ENCODE assay signal across 11 cellular contexts in the genomic region with DNA sequence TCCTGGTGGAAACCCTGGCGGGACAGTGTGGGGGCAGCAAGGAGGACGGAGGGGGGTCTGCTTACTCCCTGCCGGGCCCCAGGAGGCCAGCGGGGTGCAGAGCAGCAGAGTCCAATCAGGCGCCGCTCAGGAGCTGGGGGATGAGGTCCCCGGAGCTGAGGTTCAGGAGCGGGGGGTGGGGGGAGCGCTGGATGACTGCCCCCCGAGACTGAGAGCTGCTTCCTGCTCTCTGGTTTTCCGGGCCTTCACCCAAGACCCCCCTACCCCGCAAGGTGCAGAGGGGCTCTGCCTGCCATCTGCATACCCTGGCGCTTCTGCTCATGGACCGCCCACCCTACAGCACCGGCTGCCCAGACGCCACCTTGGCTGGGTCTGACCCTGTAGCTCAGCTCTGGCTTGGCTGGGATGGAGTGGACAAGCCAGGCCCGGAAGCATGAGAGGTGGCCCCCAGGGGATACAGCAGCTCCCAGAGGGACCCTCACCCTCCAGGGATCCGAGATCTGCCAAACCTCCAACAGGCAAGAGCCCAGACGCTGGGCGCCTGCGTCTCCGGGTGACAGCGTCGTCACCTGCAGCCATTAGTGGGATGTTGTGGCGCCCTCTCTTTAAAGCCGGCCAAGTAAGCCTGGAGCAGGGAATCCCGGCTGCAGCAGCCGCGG. TPM values are rescaled to one million over a fixed set of nuclear protein-coding genes. Genes with fewer than 3 reads are reported as not detected.
A peak's percentile ranks its signal among the peaks of the same experiment; 100 is the strongest.
DNase-seq lines count a peak whose midpoint lies in the region; ATAC-seq, FAIRE-seq and TF ChIP-seq lines count a peak whose summit lies in the region.
"Had no signal": no experiment of that assay in that cellular context is flagged by ENCODE, and none has a peak within 500 bp of the region (broad histone marks: within the 10 kb centered on the region; RNA-seq: fewer than 3 reads in every experiment).

No MANE protein-coding gene starts in this region.

- no TSS peak for BruUV-seq in IMR-90 (replicated peaks; lab: Mats Ljungman, UMichigan)

- no peak overlapping the region for H2BK15ac ChIP-seq in IMR-90 (ENCODE audit: low read depth, low read length)

- 75% methylated on average over 18 of the region's 29 CpGs for WGBS in A549 (ENCODE audit: missing lambda C conversion rate)
- WGBS in IMR-90 (ENCODE audit: extremely low coverage in 2 of 2, insufficient read length in 1 of 2), 2 experiments: 0% methylated on average over 1 of the region's 29 CpGs; no CpG with 5 or more reads in 1 of the 2 experiments

- CTCF ChIA-PET in A549 (lab: Yijun Ruan, JAX): interaction anchor here (0.6 to 2.0 kb wide), 5 partner anchors 10 to 147 kb away, joined by 3 to 8 read pairs (median 3); no protein-coding TSS in a partner anchor
- CTCF ChIA-PET in IMR-90 (lab: Yijun Ruan, JAX): interaction anchor here (0.6 kb wide), 1 partner anchor 8 kb away, joined by 4 read pairs; no protein-coding TSS in a partner anchor

- H3K9me2 ChIP-seq in neural cell (ENCODE audit: insufficient read depth, low read length): no peaks in the 10 kb centered on the region

- H2BK5ac ChIP-seq in IMR-90 (ENCODE audit: low read depth, low read length, poor library complexity, severe bottlenecking): no peak overlapping the region

- no peak overlapping the region for H3K14ac ChIP-seq in IMR-90 (replicated peaks; ENCODE audit: low read depth, low read length)

- no peak overlapping the region for H4K5ac ChIP-seq in IMR-90 (ENCODE audit: low read depth, low read length)

- H2BK20ac ChIP-seq in IMR-90 (ENCODE audit: low read depth, low read length): no peak overlapping the region

- H3K9ac ChIP-seq in IMR-90 (ENCODE audit: low read depth, low read length) (peak overlapping the region; percentile 73), neural cell (ENCODE audit: low read length) (peak overlapping the region; percentile 73)

- H3K36me3 ChIP-seq in IMR-90 (ENCODE audit: control insufficient read depth, insufficient read depth, low read length) (peaks cover 3% of the 10 kb centered on the region; the same call in 1 of the 2 replicates), neural cell (ENCODE audit: insufficient read depth, low read length) (no peaks in the 10 kb centered on the region)

- no peak overlapping the region for H4K8ac ChIP-seq in IMR-90 (ENCODE audit: low read depth in 2 of 2, low read length in 2 of 2)

- ATAC-seq in A549 (no peak), IMR-90 (ENCODE audit: low read depth) (peak; percentile 2), GM21367 (IDR thresholded peaks at IDR 0.05; ENCODE audit: unreplicated experiment) (no peak), GM18858 (IDR thresholded peaks at IDR 0.05; ENCODE audit: unreplicated experiment) (no peak)

- H2AK5ac ChIP-seq in IMR-90 (ENCODE audit: low read depth, low read length): no peak overlapping the region

- DNase-seq in A549 (ENCODE audit: low read depth in 1 of 2, low spot score in 1 of 2) (no peak), IMR-90 (no peak), epithelial cell of proximal tubule (ENCODE audit: low read depth) (no peak), foreskin melanocyte (no peak)
- DNase-seq in activated CD4-positive, CD25-positive, alpha-beta regulatory T cell (lab: John Stamatoyannopoulos, UW): no peak
- DNase-seq: activated CD4-positive, alpha-beta T cell treated with anti-CD3 and anti-CD28 coated beads for 36 hours; GOT3; NCI-H146 had no signal

- POLR2A ChIA-PET in A549 (lab: Yijun Ruan, JAX): no interaction called here
- POLR2A ChIA-PET in IMR-90 (lab: Charles Lee; ENCODE audit: unreplicated experiment): no interaction called here

- no peak overlapping the region for H3K4ac ChIP-seq in IMR-90 (ENCODE audit: low read depth, low read length)

- H3F3A ChIP-seq in neural cell (ENCODE audit: insufficient read depth, low read length, poor library complexity, severe bottlenecking): no peaks in the 10 kb centered on the region

- H3K79me2 ChIP-seq in neural cell (replicated peaks; ENCODE audit: insufficient read depth, low read length): no peaks in the 10 kb centered on the region

- H3K79me1 ChIP-seq in IMR-90 (ENCODE audit: low read depth in 1 of 2, low read length in 2 of 2): no peaks in the 10 kb centered on the region

- peak overlapping the region; percentile 79 to 90; a peak in 5 of 6 replicates for H3K27ac ChIP-seq in A549
- no peak overlapping the region; the same call in 1 of the 2 replicates for H3K27ac ChIP-seq in IMR-90 (ENCODE audit: insufficient read depth, low read length)
- no peak overlapping the region for H3K27ac ChIP-seq in neural cell (ENCODE audit: low read length)

- TF ChIP-seq RAD21 in A549 (conservative IDR thresholded peaks at IDR 0.05 in 1 of 2, IDR thresholded peaks at IDR 0.05 in 1 of 2) (no peak), IMR-90 (IDR thresholded peaks at IDR 0.05; ENCODE audit: low read length) (no peak), neural cell (conservative IDR thresholded peaks at IDR 0.05) (no peak)

- in situ Hi-C loops in IMR-90 (cut with MboI; ENCODE audit: low sequenced_read_pairs): no loop called here

- H3K18ac ChIP-seq in IMR-90 (ENCODE audit: low read depth, low read length): no peak overlapping the region; the same call in 1 of the 2 replicates

- H3K4me2 ChIP-seq in A549 (peak overlapping the region; percentile 100), IMR-90 (ENCODE audit: low read depth, low read length) (peak overlapping the region; percentile 81), neural cell (ENCODE audit: low read length) (peak overlapping the region; percentile 73)

- H3K9me1 ChIP-seq in IMR-90 (ENCODE audit: insufficient read depth, low read length): no peaks in the 10 kb centered on the region

- no peak overlapping the region for H3K23ac ChIP-seq in IMR-90 (ENCODE audit: low read depth, low read length)

- TF ChIP-seq CTCF in A549 (IDR thresholded peaks at IDR 0.05) (no peak), IMR-90 (conservative IDR thresholded peaks at IDR 0.05; ENCODE audit: low read depth, low read length) (no peak), epithelial cell of proximal tubule (conservative IDR thresholded peaks at IDR 0.05; ENCODE audit: low read depth, low read length) (no peak), neural cell (IDR thresholded peaks at IDR 0.05; ENCODE audit: poor library complexity, severe bottlenecking) (no peak)

- H3K9me3 ChIP-seq in A549: no peaks in the 10 kb centered on the region
- H3K9me3 ChIP-seq in IMR-90 (ENCODE audit: control insufficient read depth, insufficient read depth, low read length): no peaks in the 10 kb centered on the region
- no peaks in the 10 kb centered on the region for H3K9me3 ChIP-seq in neural cell (ENCODE audit: low read length)

- intact Hi-C loops in IMR-90 (cut with micrococcal nuclease): loop anchor here (2.0 kb wide), 1 partner anchor 148 kb away; a partner anchor contains a TSS

- dilution Hi-C loops in IMR-90 (cut with HindIII; ENCODE audit: low sequenced_read_pairs, unreplicated experiment): no loop called here

- TF ChIP-seq POLR2A in A549 (IDR thresholded peaks at IDR 0.05; ENCODE audit: low read length) (no peak), IMR-90 (IDR thresholded peaks at IDR 0.05; ENCODE audit: low read depth, low read length) (no peak)

- H2AFZ ChIP-seq in IMR-90 (replicated peaks; ENCODE audit: low read length, poor library complexity) (peak overlapping the region; percentile 87), neural cell (ENCODE audit: low read depth, low read length) (peak overlapping the region; percentile 56)

- H4K91ac ChIP-seq in IMR-90 (ENCODE audit: insufficient read depth, low read depth, low read length): no peak overlapping the region

- peak overlapping the region; percentile 37 for H2AK9ac ChIP-seq in IMR-90 (replicated peaks; ENCODE audit: low read depth, low read length, poor library complexity)

- H3K4me1 ChIP-seq in A549: peaks cover 15% of the 10 kb centered on the region
- peaks cover 15% of the 10 kb centered on the region; the same call in 1 of the 2 replicates for H3K4me1 ChIP-seq in IMR-90 (ENCODE audit: control insufficient read depth, insufficient read depth, low read length)

- no peak overlapping the region for H2BK120ac ChIP-seq in IMR-90 (ENCODE audit: low read depth, low read length)

- H3K4me3 ChIP-seq in A549: peak overlapping the region; percentile 88
- H3K4me3 ChIP-seq in IMR-90 (ENCODE audit: insufficient read depth, low read depth, low read length): peak overlapping the region; percentile 76
- peak overlapping the region; percentile 48 for H3K4me3 ChIP-seq in epithelial cell of proximal tubule (ENCODE audit: low read depth, low read length)
- H3K4me3 ChIP-seq in neural cell (ENCODE audit: low read length): peak overlapping the region; percentile 91

- H3K27me3 ChIP-seq in IMR-90 (ENCODE audit: control insufficient read depth, insufficient read depth, low read length) (no peaks in the 10 kb centered on the region), neural cell (ENCODE audit: insufficient read depth, low read depth, low read length) (no peaks in the 10 kb centered on the region)

- no peak for FAIRE-seq in A549 (lab: Jason Lieb, UNC)

- H4K20me1 ChIP-seq in IMR-90 (ENCODE audit: insufficient read depth, low read length) (no peaks in the 10 kb centered on the region), neural cell (ENCODE audit: insufficient read depth) (no peaks in the 10 kb centered on the region)

- H3K56ac ChIP-seq in IMR-90 (ENCODE audit: extremely low read depth, insufficient read depth, low read length): no peak overlapping the region; the same call in 1 of the 2 replicates

- TF ChIP-seq EP300 in A549 (IDR thresholded peaks at IDR 0.05) (no peak), neural cell (conservative IDR thresholded peaks at IDR 0.05; ENCODE audit: poor library complexity, severe bottlenecking) (no peak)

TF ChIP-seq in A549, 52 proteins besides CTCF, POLR2A, EP300 and RAD21 (continues in another document):
- TF ChIP-seq TP53 (CRISPR knock-in tag; IDR thresholded peaks at IDR 0.05) (no peak), CEBPB (IDR thresholded peaks at IDR 0.05) (no peak)

TF ChIP-seq in IMR-90, 13 proteins besides CTCF, POLR2A, EP300 and RAD21 (continues in another document):
- TF ChIP-seq RCOR1 (IDR thresholded peaks at IDR 0.05; ENCODE audit: insufficient replicate concordance, low read length): no peak
- TF ChIP-seq MAFK (IDR thresholded peaks at IDR 0.05; ENCODE audit: low read depth, low read length): no peak

TF ChIP-seq in neural cell, 6 proteins besides CTCF, POLR2A, EP300 and RAD21 (continues in another document):
- TF ChIP-seq EZH2 (IDR thresholded peaks at IDR 0.05; ENCODE audit: borderline replicate concordance, insufficient read depth, low read length, poor library complexity, severe bottlenecking): no peak

RNA-seq across cellular contexts. Expression of a gene that starts 0.9 kb away (rescaled TPM):
- polyA plus RNA-seq in A549 (2011; rRNA removed) (0.63 and 0.65 TPM in 2 replicates), A549 (2017; fragmentation: RNase III; extraction: RNeasy Plus Mini Kit Qiagen cat#74134 plus additional on column Dnase treatment) (0.49 to 0.73 TPM (median 0.56 TPM) in 3 replicates), IMR-90 (2012; rRNA removed) (1.1 TPM in 2 replicates), neural cell (4.3 and 11.8 TPM in 2 replicates)
- 0.70 and 2.1 TPM in 2 replicates for polyA plus RNA-seq in A549 (2012; cell fraction: cytosol; rRNA removed)
- polyA plus RNA-seq in A549 (2012; cell fraction: nucleus; rRNA removed): 1.1 and 2.7 TPM in 2 replicates
- 0.33 and 0.78 TPM in 2 replicates for polyA minus RNA-seq in A549 (2011; rRNA and poly(A)+ RNA removed)
- total RNA-seq in IMR-90 (2012; rRNA removed) (0.18 and 0.56 TPM in 2 replicates), epithelial cell of proximal tubule (0.06 and 0.65 TPM in 2 replicates)
- 0.48 and 1.4 TPM in 2 replicates for polyA plus RNA-seq in IMR-90 (2012; cell fraction: cytosol; rRNA removed)
- polyA plus RNA-seq in IMR-90 (2012; cell fraction: nucleus; rRNA removed; ENCODE audit: low replicate concordance): 1.9 and 4.0 TPM in 2 replicates
- polyA minus RNA-seq in neural cell: 9.0 and 11.7 TPM in 2 replicates
- total RNA-seq: activated CD4-positive, alpha-beta T cell treated with anti-CD3 and anti-CD28 coated beads for 36 hours had no signal

Comparison
In these comparisons a context has a peak if more than half of its experiments do, and no peak if none do; other contexts are left out.
1. H3K27ac ChIP-seq: peak in A549 (2 of 2); none in IMR-90 (single experiment) and neural cell (single experiment).
2. Peak in every context shown above with its lines, with median percentiles within 50 percentile points of each other: H3K4me2 ChIP-seq and H3K4me3 ChIP-seq.